In the genomic region with DNA sequence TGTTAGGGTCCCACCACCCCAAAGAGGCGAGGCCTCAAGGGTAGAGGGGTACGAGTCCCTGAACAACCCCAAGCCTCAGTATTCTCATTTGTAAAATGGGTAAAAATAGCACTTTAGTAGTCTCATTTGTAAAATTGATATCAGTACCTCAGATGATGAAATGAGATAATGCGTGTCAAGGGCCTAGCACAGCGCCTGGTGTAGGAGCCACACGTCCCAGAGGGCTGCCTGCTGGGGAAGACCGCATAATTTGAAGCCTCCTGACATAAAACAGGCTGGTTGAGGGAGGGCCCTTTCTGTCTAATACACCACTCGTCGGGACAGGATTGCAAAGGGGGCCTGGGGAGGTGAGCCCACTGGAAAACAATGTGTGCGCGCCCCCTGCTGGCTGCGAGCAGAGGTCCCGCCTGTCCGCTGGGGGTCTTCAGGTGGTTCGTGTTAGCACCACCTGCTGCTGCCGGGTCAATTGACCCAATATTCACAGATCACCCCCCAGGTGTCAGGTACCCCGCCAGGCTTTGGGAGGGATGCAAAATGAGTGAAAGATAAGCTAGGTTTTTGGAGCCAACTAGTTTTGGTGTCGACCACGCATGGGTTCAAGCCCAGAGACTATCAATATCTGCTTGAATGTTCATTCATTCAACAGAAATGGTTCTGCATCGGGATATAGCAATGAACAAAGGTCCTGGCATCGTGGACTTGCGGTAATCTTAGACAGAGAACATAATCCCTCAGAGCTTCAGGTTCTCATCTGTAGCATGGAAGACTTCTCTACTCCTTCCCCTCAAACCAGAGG, we compare ENCODE assay signal across 8 cellular contexts. TPM values are rescaled to one million over a fixed set of nuclear protein-coding genes. Genes with fewer than 3 reads are reported as not detected.
DNase-seq lines count a peak whose midpoint lies in the region; ATAC-seq, FAIRE-seq and TF ChIP-seq lines count a peak whose summit lies in the region.

No MANE protein-coding gene starts in this region.

- H3K27ac Mint-ChIP-seq in brain = peak overlapping the region in 4 of 5 experiments; percentile 38 to 86 (median 64)

- ATAC-seq in HG03378 (IDR thresholded peaks at IDR 0.05; ENCODE audit: unreplicated experiment) (no peak), HG03095 (IDR thresholded peaks at IDR 0.05; ENCODE audit: unreplicated experiment) (no peak)

- peaks cover 0 to 3% of the 10 kb centered on the region in 2 donors for H3K4me1 ChIP-seq in kidney (ENCODE audit: control insufficient read depth in 1 of 2, insufficient read depth in 1 of 2, low read depth in 1 of 2, low read length in 2 of 2)

- no peak overlapping the region for H3K4me3 ChIP-seq in kidney (ENCODE audit: low read length in 2 of 2)

- TF ChIP-seq CTCF in VCaP (conservative IDR thresholded peaks at IDR 0.05) (peak; percentile 87), brain (conservative IDR thresholded peaks at IDR 0.05) (peak; percentile 96 to 99), kidney (IDR thresholded peaks at IDR 0.05; ENCODE audit: borderline replicate concordance, extremely low read depth, insufficient read depth) (peak; percentile 86)

- H3K4me1 Mint-ChIP-seq in brain = peaks cover 40% of the 10 kb centered on the region

- H3K9me3 ChIP-seq in kidney (ENCODE audit: control insufficient read depth in 1 of 2, low read length in 2 of 2) = no peaks in the 10 kb centered on the region

- no peaks in the 10 kb centered on the region for H3K36me3 ChIP-seq in kidney (ENCODE audit: control insufficient read depth in 1 of 2, insufficient read depth in 2 of 2, low read length in 2 of 2)

- H3K27ac ChIP-seq in VCaP = peak overlapping the region; percentile 24; the same call in 1 of the 2 replicates
- H3K27ac ChIP-seq in kidney (ENCODE audit: low read depth in 2 of 2, low read length in 2 of 2) = no peak overlapping the region

- no peaks in the 10 kb centered on the region for H3K27me3 Mint-ChIP-seq in brain

- no peak overlapping the region for H3K9ac ChIP-seq in kidney (ENCODE audit: low read length in 2 of 2)

- no peak for TF ChIP-seq POLR2A in GM12892 (IDR thresholded peaks at IDR 0.05; ENCODE audit: low read depth, low read length)

- FAIRE-seq in GM12892 (lab: Jason Lieb, UNC) = peak; percentile 88
- FAIRE-seq in kidney (lab: Jason Lieb, UNC) = no peak

- peaks cover 8 to 22% (median 13%) of the 10 kb centered on the region in 5 experiments for H3K9me3 Mint-ChIP-seq in brain

- H3K36me3 Mint-ChIP-seq in brain = no peaks in the 10 kb centered on the region

- intact Hi-C loops in kidney (cut with DNase I) = loop anchor here (5.0 kb wide), 1 partner anchor 141 kb away; no protein-coding TSS in a partner anchor

- H3K4me3 Mint-ChIP-seq in brain = no peak overlapping the region

- DNase-seq in GM12892 (ENCODE audit: insufficient read length) = peak; percentile 83
- peak; percentile 43 for DNase-seq in KG1 (lab: John Stamatoyannopoulos, UW)
- peak; percentile 91 for DNase-seq in kidney
- DNase-seq in stimulated activated CD4-positive, alpha-beta T cell treated with anti-CD3 and anti-CD28 coated beads, Interleukin-4, amount 100 ng/mL, for 1 hour = peak; percentile 82

RNA-seq across cellular contexts. Expression of a gene that starts 24.7 kb away (rescaled TPM):
- 3.9 TPM for polyA plus RNA-seq in GM12892 (2012; ENCODE audit: missing spikeins)
- 49.8 TPM for polyA plus RNA-seq in brain (ENCODE audit: insufficient read depth, low read depth, low replicate concordance)
- 97.1 TPM for total RNA-seq in kidney
- 15.7 TPM for polyA plus RNA-seq in kidney (ENCODE audit: insufficient read depth, low read depth, low replicate concordance)

RNA-seq across cellular contexts. Expression of a gene that starts 44.8 kb away (rescaled TPM):
- polyA plus RNA-seq in GM12892 (2012; ENCODE audit: missing spikeins) = 11.6 TPM
- polyA plus RNA-seq in brain (ENCODE audit: insufficient read depth, low read depth, low replicate concordance) = 18.4 TPM
- 23.5 TPM for total RNA-seq in kidney
- 12.8 TPM for polyA plus RNA-seq in kidney (ENCODE audit: insufficient read depth, low read depth, low replicate concordance)
